ENCODE assay signal across 2 cellular contexts in genomic region chr5:28110756-28111155, GRCh38.
TF ChIP-seq lines count a peak whose summit lies in the region.

No MANE protein-coding gene starts in this region.

TF ChIP-seq in A549, 52 proteins besides CTCF, POLR2A, EP300 and RAD21 (continued from another document):
- TF ChIP-seq EHMT2 (IDR thresholded peaks at IDR 0.05; ENCODE audit: low read depth): no peak
- no peak for TF ChIP-seq FOSL2 (IDR thresholded peaks at IDR 0.05)
- no peak for TF ChIP-seq FOSL2 (CRISPR knock-in tag; IDR thresholded peaks at IDR 0.05)
- TF ChIP-seq JUN (IDR thresholded peaks at IDR 0.05): no peak
- no peak for TF ChIP-seq HDAC2 (IDR thresholded peaks at IDR 0.05)
- TF ChIP-seq, protein P1, sequence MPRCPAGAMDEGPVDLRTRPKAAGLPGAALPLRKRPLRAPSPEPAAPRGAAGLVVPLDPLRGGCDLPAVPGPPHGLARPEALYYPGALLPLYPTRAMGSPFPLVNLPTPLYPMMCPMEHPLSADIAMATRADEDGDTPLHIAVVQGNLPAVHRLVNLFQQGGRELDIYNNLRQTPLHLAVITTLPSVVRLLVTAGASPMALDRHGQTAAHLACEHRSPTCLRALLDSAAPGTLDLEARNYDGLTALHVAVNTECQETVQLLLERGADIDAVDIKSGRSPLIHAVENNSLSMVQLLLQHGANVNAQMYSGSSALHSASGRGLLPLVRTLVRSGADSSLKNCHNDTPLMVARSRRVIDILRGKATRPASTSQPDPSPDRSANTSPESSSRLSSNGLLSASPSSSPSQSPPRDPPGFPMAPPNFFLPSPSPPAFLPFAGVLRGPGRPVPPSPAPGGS (IDR thresholded peaks at IDR 0.05): no peak
- TF ChIP-seq CBX8 (IDR thresholded peaks at IDR 0.05): no peak
- TF ChIP-seq MAX (IDR thresholded peaks at IDR 0.05): no peak
- no peak for TF ChIP-seq ZNF302 (CRISPR knock-in tag; IDR thresholded peaks at IDR 0.05)
- TF ChIP-seq HOXB13 (CRISPR knock-in tag; IDR thresholded peaks at IDR 0.05; ENCODE audit: low read depth): no peak
- no peak for TF ChIP-seq HMGXB4 (CRISPR knock-in tag; IDR thresholded peaks at IDR 0.05; ENCODE audit: borderline replicate concordance)
- TF ChIP-seq RNF2 (IDR thresholded peaks at IDR 0.05; ENCODE audit: borderline replicate concordance, low read depth): no peak
- TF ChIP-seq, protein P2, sequence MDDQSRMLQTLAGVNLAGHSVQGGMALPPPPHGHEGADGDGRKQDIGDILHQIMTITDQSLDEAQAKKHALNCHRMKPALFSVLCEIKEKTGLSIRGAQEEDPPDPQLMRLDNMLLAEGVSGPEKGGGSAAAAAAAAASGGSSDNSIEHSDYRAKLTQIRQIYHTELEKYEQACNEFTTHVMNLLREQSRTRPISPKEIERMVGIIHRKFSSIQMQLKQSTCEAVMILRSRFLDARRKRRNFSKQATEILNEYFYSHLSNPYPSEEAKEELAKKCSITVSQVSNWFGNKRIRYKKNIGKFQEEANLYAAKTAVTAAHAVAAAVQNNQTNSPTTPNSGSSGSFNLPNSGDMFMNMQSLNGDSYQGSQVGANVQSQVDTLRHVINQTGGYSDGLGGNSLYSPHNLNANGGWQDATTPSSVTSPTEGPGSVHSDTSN (IDR thresholded peaks at IDR 0.05): no peak
- no peak for TF ChIP-seq RARB (CRISPR knock-in tag; IDR thresholded peaks at IDR 0.05)
- no peak for TF ChIP-seq MAFK (IDR thresholded peaks at IDR 0.05; ENCODE audit: partially characterized antibody)
TF ChIP-seq in A549: peak in this region for 0.

TF ChIP-seq in WTC11, 78 proteins besides CTCF, POLR2A, EP300 and RAD21:
- TF ChIP-seq ATF2 (CRISPR knock-in tag; IDR thresholded peaks at IDR 0.05; ENCODE audit: borderline replicate concordance, low read depth) (no peak), NR3C1 (CRISPR knock-in tag; conservative IDR thresholded peaks at IDR 0.05; ENCODE audit: low read depth) (no peak), NR1H2 (CRISPR knock-in tag; IDR thresholded peaks at IDR 0.05) (no peak), ERG (CRISPR knock-in tag; IDR thresholded peaks at IDR 0.05) (no peak), ZNF281 (CRISPR knock-in tag; IDR thresholded peaks at IDR 0.05) (no peak), RELA (CRISPR knock-in tag; IDR thresholded peaks at IDR 0.05; ENCODE audit: borderline replicate concordance) (no peak), FOXP1 (CRISPR knock-in tag; IDR thresholded peaks at IDR 0.05; ENCODE audit: borderline replicate concordance) (no peak), ZNF121 (CRISPR knock-in tag; IDR thresholded peaks at IDR 0.05) (no peak), GRHL2 (CRISPR knock-in tag; IDR thresholded peaks at IDR 0.05; ENCODE audit: insufficient replicate concordance, severe bottlenecking) (no peak), FOXK1 (CRISPR knock-in tag; IDR thresholded peaks at IDR 0.05) (no peak), ZNF219 (CRISPR knock-in tag; IDR thresholded peaks at IDR 0.05; ENCODE audit: borderline replicate concordance) (no peak)
TF ChIP-seq in WTC11: peak in this region for 0.
